ENCODE assay signal across 22 cellular contexts in the genomic region with DNA sequence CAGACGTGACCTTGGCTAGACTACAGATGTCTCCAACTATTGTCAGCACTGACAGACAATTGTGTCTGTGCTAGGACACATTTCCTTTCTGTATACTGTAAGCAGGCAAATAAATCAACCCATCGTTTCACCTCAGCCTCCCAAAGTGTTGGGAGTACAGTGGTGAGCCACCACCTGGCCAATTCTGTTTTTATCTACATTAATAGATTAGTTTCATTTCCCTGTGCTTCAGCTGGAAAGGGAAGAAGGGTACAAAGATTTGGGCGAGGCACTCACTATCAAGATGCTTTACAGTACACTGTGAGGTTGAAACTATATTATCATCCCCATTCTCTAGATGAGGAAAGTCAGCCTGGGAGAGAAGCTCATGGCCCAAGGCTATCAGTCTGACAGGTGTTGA. TPM values are rescaled to one million over a fixed set of nuclear protein-coding genes. Genes with fewer than 3 reads are reported as not detected.
DNase-seq lines count a peak whose midpoint lies in the region; ATAC-seq, FAIRE-seq and TF ChIP-seq lines count a peak whose summit lies in the region.
"Had no signal": no experiment of that assay in that cellular context is flagged by ENCODE, and none has a peak within 500 bp of the region (broad histone marks: within the 10 kb centered on the region; RNA-seq: fewer than 3 reads in every experiment).

No MANE protein-coding gene starts in this region.

- H2BK120ac ChIP-seq in H1 (replicated peaks; ENCODE audit: low read depth, low read length), result no peak overlapping the region

- H3K4me3 ChIP-seq in H1 (ENCODE audit: extremely low read depth in 1 of 4, insufficient read depth in 2 of 4, low read depth in 3 of 4, low read length in 4 of 4), result no peak overlapping the region
- H3K4me3 ChIP-seq: GM12878, HAP-1, K562 had no signal

- H4K91ac ChIP-seq in H1 (replicated peaks; ENCODE audit: insufficient read length, low read length), result no peak overlapping the region

- H3K56ac ChIP-seq in H1 (replicated peaks; ENCODE audit: insufficient read length, low read depth, low read length), result no peak overlapping the region

- POLR2A ChIA-PET in H1 (lab: Charles Lee; ENCODE audit: partially characterized antibody), result interaction anchor here (1.8 kb wide), 1 partner anchor 17 kb away, joined by 4 read pairs; no protein-coding TSS in a partner anchor

- no peak overlapping the region for H2AK5ac ChIP-seq in H1 (ENCODE audit: low read depth, low read length)

- H3K23me2 ChIP-seq in H1 (ENCODE audit: low read depth, low read length), result no peaks in the 10 kb centered on the region

- no peak overlapping the region for H2BK20ac ChIP-seq in H1 (ENCODE audit: low read length)

- H3K27me3 ChIP-seq in H1 (replicated peaks in 1 of 4; ENCODE audit: control insufficient read depth in 3 of 4, extremely low read depth in 1 of 4, insufficient read depth in 3 of 4, low read length in 3 of 4), result no peaks in the 10 kb centered on the region

- H4K8ac ChIP-seq in H1 (ENCODE audit: extremely low read depth, insufficient read depth, low read length), result no peak overlapping the region

- H3K79me2 ChIP-seq in H1 (ENCODE audit: control insufficient read depth in 1 of 2, insufficient read depth in 2 of 2, low read length in 2 of 2), result no peaks in the 10 kb centered on the region

- no peak overlapping the region for H3K4ac ChIP-seq in H1 (replicated peaks; ENCODE audit: insufficient read length, low read depth, low read length)

- no peaks in the 10 kb centered on the region for H3K9me3 Mint-ChIP-seq in naive B cell
- H3K9me3 Mint-ChIP-seq: CD4-positive, CD25-positive, alpha-beta regulatory T cell; CD8-positive, alpha-beta memory T cell had no signal

- H3K27me3 Mint-ChIP-seq in naive B cell, result peaks cover 12% of the 10 kb centered on the region in 3 donors

- H3K9ac ChIP-seq in H1 (replicated peaks in 1 of 4; ENCODE audit: extremely low read depth in 1 of 4, low read depth in 3 of 4, low read length in 3 of 4), result no peak overlapping the region

- TF ChIP-seq POLR2A in H1 (IDR thresholded peaks at IDR 0.05; ENCODE audit: control extremely low read depth in 1 of 2, low read depth in 2 of 2, low read length in 2 of 2), result no peak

- DNase-seq in NAMALWA (ENCODE audit: low spot score) (peak; percentile 11), H1 (ENCODE audit: low read depth in 1 of 2, low spot score in 2 of 2) (no peak), naive B cell (no peak), SIG-M5 (lab: John Stamatoyannopoulos, UW) (no peak), HuH-7 (ENCODE audit: low spot score) (no peak)
- DNase-seq: ACHN; BE2C; C1 segment of cervical spinal cord; CD4-positive, CD25-positive, alpha-beta regulatory T cell; CD8-positive, alpha-beta memory T cell; COR-L47; DMS 273 treated with DMSO at 0.1 percent for 48 hours; DMS53; DND-41; EL; IMR-90 had no signal

- H3K23ac ChIP-seq in H1 (ENCODE audit: insufficient read length), result no peak overlapping the region

- no peaks in the 10 kb centered on the region for H3K36me3 Mint-ChIP-seq in naive B cell
- H3K36me3 Mint-ChIP-seq: CD4-positive, CD25-positive, alpha-beta regulatory T cell; CD8-positive, alpha-beta memory T cell had no signal

- no peak for FAIRE-seq in H1 (lab: Jason Lieb, UNC)
- FAIRE-seq: A204.1, K562 had no signal

- H4K5ac ChIP-seq in H1 (ENCODE audit: insufficient read length, low read depth, low read length), result no peak overlapping the region

- H3K14ac ChIP-seq in H1 (ENCODE audit: insufficient read length), result no peak overlapping the region

- peaks cover 5 to 9% (median 7%) of the 10 kb centered on the region in 3 donors for H3K4me1 Mint-ChIP-seq in naive B cell
- H3K4me1 Mint-ChIP-seq: CD8-positive, alpha-beta memory T cell had no signal

- H2AFZ ChIP-seq in H1 (ENCODE audit: low read length), result no peak overlapping the region

- 92% methylated on average over 3 of the region's 3 CpGs; no CpG with 5 or more reads in 1 of the 2 experiments for WGBS in H1 (ENCODE audit: extremely low coverage in 1 of 2, insufficient coverage in 1 of 2, insufficient read length in 1 of 2, insufficient replicate concordance in 2 of 2, low coverage in 1 of 2, low lambda C conversion rate in 2 of 2, missing lambda C conversion rate in 1 of 2), 2 experiments

- ATAC-seq in naive B cell (ENCODE audit: low read depth in 2 of 2) (peak; percentile 51 to 55), HG02610 (IDR thresholded peaks at IDR 0.05; ENCODE audit: unreplicated experiment) (no peak)
- ATAC-seq: GM12878, K562 had no signal

- no peak overlapping the region for H3K27ac ChIP-seq in H1 (ENCODE audit: low read depth, low read length)

- H2BK15ac ChIP-seq in H1 (ENCODE audit: low read length), result no peak overlapping the region

- TF ChIP-seq EP300 in H1 (IDR thresholded peaks at IDR 0.05; ENCODE audit: borderline replicate concordance in 1 of 2, low read depth in 2 of 2, low read length in 2 of 2), result no peak

- H3K4me3 Mint-ChIP-seq in naive B cell, result no peak overlapping the region
- H3K4me3 Mint-ChIP-seq: CD4-positive, CD25-positive, alpha-beta regulatory T cell; CD8-positive, alpha-beta memory T cell had no signal

- H4K20me1 ChIP-seq in H1 (replicated peaks in 1 of 2; ENCODE audit: control insufficient read depth in 1 of 2, insufficient read depth in 2 of 2, low read length in 2 of 2), result no peaks in the 10 kb centered on the region

- no peak overlapping the region for H3K4me2 ChIP-seq in H1 (ENCODE audit: insufficient read depth in 1 of 2, low read depth in 2 of 2, low read length in 2 of 2)

- H3K36me3 ChIP-seq in H1 (ENCODE audit: control insufficient read depth in 2 of 4, insufficient read depth in 4 of 4, low read length in 3 of 4), result no peaks in the 10 kb centered on the region
- H3K36me3 ChIP-seq: BE2C, HAP-1 had no signal

- no peaks in the 10 kb centered on the region for H3K9me3 ChIP-seq in H1 (ENCODE audit: insufficient read depth in 2 of 2, low read depth in 1 of 2, low read length in 1 of 2)
- H3K9me3 ChIP-seq: BE2C, HAP-1 had no signal

- TF ChIP-seq RAD21 in H1 (IDR thresholded peaks at IDR 0.05 in 1 of 2, conservative IDR thresholded peaks at IDR 0.05 in 1 of 2; ENCODE audit: low read depth in 2 of 2, low read length in 2 of 2), result no peak

- H3K18ac ChIP-seq in H1 (ENCODE audit: extremely low read depth, low read length), result no peak overlapping the region

- no peak overlapping the region for H2BK5ac ChIP-seq in H1 (ENCODE audit: low read depth, low read length)

- H3K27ac Mint-ChIP-seq in naive B cell, result no peak overlapping the region
- H3K27ac Mint-ChIP-seq: CD4-positive, CD25-positive, alpha-beta regulatory T cell; CD8-positive, alpha-beta memory T cell had no signal

- H3K4me1 ChIP-seq in H1 (replicated peaks in 1 of 4; ENCODE audit: control insufficient read depth in 3 of 4, insufficient read depth in 4 of 4, low read length in 3 of 4), result peaks cover 0 to 5% (median 0%) of the 10 kb centered on the region in 4 experiments; a peak in 2 of 7 replicates
- H3K4me1 ChIP-seq: BE2C, HAP-1 had no signal

- no peaks in the 10 kb centered on the region for H3K79me1 ChIP-seq in H1 (ENCODE audit: low read depth, low read length)

- CTCF ChIA-PET in H1 (lab: Charles Lee; ENCODE audit: partially characterized antibody), result interaction anchor here (0.5 to 1.6 kb wide), 5 partner anchors 16 to 657 kb away, joined by 3 to 4 read pairs (median 3); no protein-coding TSS in a partner anchor

- H2BK12ac ChIP-seq in H1 (ENCODE audit: low read depth, low read length), result 0 out of 2 replicates have a peak overlapping the region, but pooled peaks have one; percentile 18

- TF ChIP-seq CTCF in H1 (IDR thresholded peaks at IDR 0.05; ENCODE audit: control extremely low read depth in 1 of 3, insufficient read depth in 1 of 3, low read depth in 1 of 3, low read length in 3 of 3), result no peak

TF ChIP-seq in H1, 55 proteins besides CTCF, POLR2A, EP300 and RAD21 (continues in another document):
- TF ChIP-seq RFX5 (IDR thresholded peaks at IDR 0.05; ENCODE audit: borderline replicate concordance, low read depth, low read length) (no peak), NANOG (IDR thresholded peaks at IDR 0.05; ENCODE audit: insufficient read depth, low read depth, low read length, poor library complexity, severe bottlenecking) (no peak), BRCA1 (IDR thresholded peaks at IDR 0.05; ENCODE audit: low read depth, low read length) (no peak), ASH2L (IDR thresholded peaks at IDR 0.05; ENCODE audit: low read length) (no peak), BCL11A (IDR thresholded peaks at IDR 0.05; ENCODE audit: low read depth in 2 of 2, low read length in 2 of 2) (no peak), TAF1 (IDR thresholded peaks at IDR 0.05; ENCODE audit: low read depth, low read length) (no peak), SP4 (IDR thresholded peaks at IDR 0.05; ENCODE audit: low read length) (no peak)
- TF ChIP-seq, protein P1, sequence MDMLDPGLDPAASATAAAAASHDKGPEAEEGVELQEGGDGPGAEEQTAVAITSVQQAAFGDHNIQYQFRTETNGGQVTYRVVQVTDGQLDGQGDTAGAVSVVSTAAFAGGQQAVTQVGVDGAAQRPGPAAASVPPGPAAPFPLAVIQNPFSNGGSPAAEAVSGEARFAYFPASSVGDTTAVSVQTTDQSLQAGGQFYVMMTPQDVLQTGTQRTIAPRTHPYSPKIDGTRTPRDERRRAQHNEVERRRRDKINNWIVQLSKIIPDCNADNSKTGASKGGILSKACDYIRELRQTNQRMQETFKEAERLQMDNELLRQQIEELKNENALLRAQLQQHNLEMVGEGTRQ (IDR thresholded peaks at IDR 0.05; ENCODE audit: low read length), result no peak

RNA-seq across cellular contexts. Expression of a gene that starts 21.9 kb away (rescaled TPM):
- 6.9 and 7.7 TPM in 2 replicates for total RNA-seq in H1 (2021; fragmentation: NEBNext Ultra II Directional; extraction: Animal tissue kit (Norgen Biotek cat#: 25700))
- polyA plus RNA-seq in H1 (2011; rRNA removed) (3.1 and 3.4 TPM in 2 replicates), naive B cell (ENCODE audit: low read depth in 6 of 6) (10 to 100 TPM; 14.8 to 23.2 (median 20.5) TPM)
- 6.0 TPM for polyA plus RNA-seq in H1 (2011; cell fraction: cytosol; rRNA removed)
- 2.0 TPM for polyA plus RNA-seq in H1 (2011; cell fraction: nucleus; rRNA removed)
- polyA plus RNA-seq in H1 (2012, experiment 1 of 2), result 2.8 to 4.1 TPM (median 3.3 TPM) in 4 replicates
- 1.1 TPM for polyA plus RNA-seq in H1 (2012, experiment 2 of 2)
- polyA plus RNA-seq in H1 (2013, experiment 1 of 2), result 5.1 TPM
- polyA plus RNA-seq in H1 (2013, experiment 2 of 2), result 4.5 TPM
- 1.3 and 1.7 TPM in 2 replicates for polyA minus RNA-seq in H1 (2011; rRNA and poly(A)+ RNA removed)
- 4.6 TPM for polyA minus RNA-seq in H1 (2011; cell fraction: cytosol; rRNA and poly(A)+ RNA removed)
- polyA minus RNA-seq in H1 (2011; cell fraction: nucleus; rRNA and poly(A)+ RNA removed), result 1.6 TPM

RNA-seq across cellular contexts. Expression of a gene that starts 58.1 kb away (rescaled TPM):
- total RNA-seq in H1 (2021; fragmentation: NEBNext Ultra II Directional; extraction: Animal tissue kit (Norgen Biotek cat#: 25700)), result 0.37 and 1.9 TPM in 2 replicates
- polyA plus RNA-seq in H1 (2011; rRNA removed) (0.35 and 0.52 TPM in 2 replicates), naive B cell (ENCODE audit: low read depth in 6 of 6) (not detected)
- 0.45 TPM for polyA plus RNA-seq in H1 (2011; cell fraction: cytosol; rRNA removed)
- polyA plus RNA-seq in H1 (2011; cell fraction: nucleus; rRNA removed), result 0.78 TPM
- 0.93 to 1.3 TPM (median 1.1 TPM) in 4 replicates for polyA plus RNA-seq in H1 (2012, experiment 1 of 2)
- polyA plus RNA-seq in H1 (2012, experiment 2 of 2), result 1.0 TPM
- polyA plus RNA-seq in H1 (2013, experiment 1 of 2), result 1.3 TPM
- polyA plus RNA-seq in H1 (2013, experiment 2 of 2), result 1.6 TPM
- polyA minus RNA-seq in H1 (2011; rRNA and poly(A)+ RNA removed), result 0.27 and 0.28 TPM in 2 replicates
- polyA minus RNA-seq in H1 (2011; cell fraction: cytosol; rRNA and poly(A)+ RNA removed), result not detected
- 0.10 TPM for polyA minus RNA-seq in H1 (2011; cell fraction: nucleus; rRNA and poly(A)+ RNA removed)
- total RNA-seq: CD4-positive, CD25-positive, alpha-beta regulatory T cell; CD8-positive, alpha-beta memory T cell; GM12878; H4; K562 had no signal
- polyA plus RNA-seq: CD8-positive, alpha-beta memory T cell; K562 had no signal
